19 cellular contexts compared by ENCODE assay signal in genomic region chr1:90705910-90706309, GRCh38. TPM values are rescaled to one million over a fixed set of nuclear protein-coding genes. Genes with fewer than 3 reads are reported as not detected.
DNase-seq lines count a peak whose midpoint lies in the region; ATAC-seq and TF ChIP-seq lines count a peak whose summit lies in the region.
"Had no signal": no experiment of that assay in that cellular context is flagged by ENCODE, and none has a peak within 500 bp of the region (broad histone marks: within the 10 kb centered on the region; RNA-seq: fewer than 3 reads in every experiment).

No MANE protein-coding gene starts in this region.

- H3K27me3 Mint-ChIP-seq in activated naive CD4-positive, alpha-beta T cell treated with anti-CD3 and anti-CD28 coated beads for 36 hours (ENCODE audit: low read depth) = peaks cover 76% of the 10 kb centered on the region
- H3K27me3 Mint-ChIP-seq in immature natural killer cell (ENCODE audit: low read depth in 3 of 3) = peaks cover 38 to 48% (median 42%) of the 10 kb centered on the region in 3 donors

- no peaks in the 10 kb centered on the region for H3K36me3 Mint-ChIP-seq in activated naive CD4-positive, alpha-beta T cell treated with anti-CD3 and anti-CD28 coated beads for 36 hours (ENCODE audit: low read depth)
- H3K36me3 Mint-ChIP-seq in immature natural killer cell = peaks cover 0 to 6% (median 0%) of the 10 kb centered on the region in 3 donors
- peaks cover 6% of the 10 kb centered on the region for H3K36me3 Mint-ChIP-seq in stimulated activated effector memory CD8-positive, alpha-beta T cell treated with anti-CD3 and anti-CD28 coated beads, Interleukin-12 subunit alpha, Interleukin-12 subunit beta, amount 100 ng/mL, for 72 hours
- H3K36me3 Mint-ChIP-seq: CD4-positive, CD25-positive, alpha-beta regulatory T cell had no signal

- no peak overlapping the region for H3K27ac Mint-ChIP-seq in activated naive CD4-positive, alpha-beta T cell treated with anti-CD3 and anti-CD28 coated beads for 36 hours
- H3K27ac Mint-ChIP-seq in immature natural killer cell = no peak overlapping the region
- no peak overlapping the region for H3K27ac Mint-ChIP-seq in stimulated activated effector memory CD8-positive, alpha-beta T cell treated with anti-CD3 and anti-CD28 coated beads, Interleukin-12 subunit alpha, Interleukin-12 subunit beta, amount 100 ng/mL, for 72 hours
- H3K27ac Mint-ChIP-seq: CD4-positive, CD25-positive, alpha-beta regulatory T cell had no signal

- peaks cover 33% of the 10 kb centered on the region for H3K27me3 ChIP-seq in WERI-Rb-1 (ENCODE audit: insufficient read depth, low read depth, severe bottlenecking)
- peaks cover 5 to 99% (median 93%) of the 10 kb centered on the region in 7 donors for H3K27me3 ChIP-seq in spleen (replicated peaks in 1 of 7)

- peak overlapping the region; percentile 68 for H3K4me3 ChIP-seq in WERI-Rb-1 (ENCODE audit: low read depth, low read length)
- H3K4me3 ChIP-seq in spleen = peak overlapping the region in 1 of 8 donors; percentile 37
- H3K4me3 ChIP-seq: MG63 had no signal

- peaks cover 6 to 20% (median 18%) of the 10 kb centered on the region in 6 donors for H3K4me1 ChIP-seq in spleen

- no peak overlapping the region for H3K27ac ChIP-seq in WERI-Rb-1
- no peak overlapping the region for H3K27ac ChIP-seq in spleen
- H3K27ac ChIP-seq: left ventricle myocardium inferior, stomach had no signal

- intact Hi-C loops in activated naive CD4-positive, alpha-beta T cell treated with anti-CD3 and anti-CD28 coated beads for 36 hours (cut with micrococcal nuclease) = loop anchor here (2.0 kb wide), 1 partner anchor 15 kb away; no protein-coding TSS in a partner anchor
- intact Hi-C loops in spleen (cut with DNase I; ENCODE audit: low total_unique reads) = no loop called here

- TF ChIP-seq CTCF in WERI-Rb-1 (IDR thresholded peaks at IDR 0.05; ENCODE audit: low read depth, low read length) (no peak), spleen (IDR thresholded peaks at IDR 0.05 in 8 of 11, conservative IDR thresholded peaks at IDR 0.05 in 3 of 11) (no peak)

- no peak for ATAC-seq in stimulated activated effector memory CD8-positive, alpha-beta T cell treated with anti-CD3 and anti-CD28 coated beads, Interleukin-12 subunit alpha, Interleukin-12 subunit beta, amount 100 ng/mL, for 72 hours
- ATAC-seq in GM21447 (IDR thresholded peaks at IDR 0.05; ENCODE audit: unreplicated experiment) = no peak

- no peaks in the 10 kb centered on the region for H3K9me3 ChIP-seq in WERI-Rb-1 (ENCODE audit: severe bottlenecking)
- no peaks in the 10 kb centered on the region for H3K9me3 ChIP-seq in spleen
- H3K9me3 ChIP-seq: left ventricle myocardium inferior, MG63 had no signal

- DNase-seq in activated naive CD4-positive, alpha-beta T cell treated with anti-CD3 and anti-CD28 coated beads for 36 hours = no peak
- no peak for DNase-seq in activated naive CD4-positive, alpha-beta T cell treated with anti-CD3 and anti-CD28 coated beads, Interleukin-2, amount 50 U/mL, for 16 hours
- DNase-seq in WERI-Rb-1 (no peak), immature natural killer cell (no peak), spleen (no peak), GM19238 (ENCODE audit: insufficient read length, low spot score) (no peak)
- no peak for DNase-seq in stimulated activated effector memory CD8-positive, alpha-beta T cell treated with anti-CD3 and anti-CD28 coated beads, Interleukin-12 subunit alpha, Interleukin-12 subunit beta, amount 100 ng/mL, for 72 hours (ENCODE audit: low spot score in 2 of 2)
- DNase-seq: activated effector memory CD4-positive, alpha-beta T cell treated with anti-CD3 and anti-CD28 coated beads, Interleukin-2, amount 50 U/mL, for 16 hours; CD4-positive, CD25-positive, alpha-beta regulatory T cell; foreskin fibroblast; left ventricle myocardium inferior; MG63; NCI-H1694; stomach had no signal

- H3K9me3 Mint-ChIP-seq in activated naive CD4-positive, alpha-beta T cell treated with anti-CD3 and anti-CD28 coated beads for 36 hours = no peaks in the 10 kb centered on the region
- peaks cover 0 to 22% (median 0%) of the 10 kb centered on the region in 6 donors for H3K9me3 Mint-ChIP-seq in immature natural killer cell
- no peaks in the 10 kb centered on the region for H3K9me3 Mint-ChIP-seq in stimulated activated effector memory CD8-positive, alpha-beta T cell treated with anti-CD3 and anti-CD28 coated beads, Interleukin-12 subunit alpha, Interleukin-12 subunit beta, amount 100 ng/mL, for 72 hours

- H3K36me3 ChIP-seq in WERI-Rb-1 = no peaks in the 10 kb centered on the region
- no peaks in the 10 kb centered on the region for H3K36me3 ChIP-seq in spleen
- H3K36me3 ChIP-seq: left ventricle myocardium inferior, MG63, stomach had no signal

- TF ChIP-seq POLR2A in spleen (IDR thresholded peaks at IDR 0.05) = no peak

- H3K4me3 Mint-ChIP-seq in activated naive CD4-positive, alpha-beta T cell treated with anti-CD3 and anti-CD28 coated beads for 36 hours = peak overlapping the region; percentile 56
- H3K4me3 Mint-ChIP-seq in immature natural killer cell = peak overlapping the region in 3 of 5 donors; percentile 11 to 19 (median 14)
- peak overlapping the region; percentile 18 for H3K4me3 Mint-ChIP-seq in stimulated activated effector memory CD8-positive, alpha-beta T cell treated with anti-CD3 and anti-CD28 coated beads, Interleukin-12 subunit alpha, Interleukin-12 subunit beta, amount 100 ng/mL, for 72 hours

- 8 to 17% (median 12%) methylated on average over 8 of the region's 8 CpGs for WGBS in spleen, 5 donors

- H3K4me1 Mint-ChIP-seq in activated naive CD4-positive, alpha-beta T cell treated with anti-CD3 and anti-CD28 coated beads for 36 hours (ENCODE audit: low read depth) = peaks cover 12% of the 10 kb centered on the region
- peaks cover 8 to 12% of the 10 kb centered on the region in 2 donors for H3K4me1 Mint-ChIP-seq in immature natural killer cell
- peaks cover 6% of the 10 kb centered on the region for H3K4me1 Mint-ChIP-seq in stimulated activated effector memory CD8-positive, alpha-beta T cell treated with anti-CD3 and anti-CD28 coated beads, Interleukin-12 subunit alpha, Interleukin-12 subunit beta, amount 100 ng/mL, for 72 hours

- CTCF ChIA-PET in activated naive CD4-positive, alpha-beta T cell treated with anti-CD3 and anti-CD28 coated beads for 36 hours (lab: Charles Lee) = interaction anchor here (0.6 to 2.0 kb wide), 5 partner anchors 15 to 273 kb away, joined by 3 to 11 read pairs (median 4); no protein-coding TSS in a partner anchor

RNA-seq across cellular contexts. Expression of gene BARHL2, which starts 11.2 kb away (rescaled TPM):
- total RNA-seq in activated naive CD4-positive, alpha-beta T cell treated with anti-CD3 and anti-CD28 coated beads for 36 hours = not detected
- polyA plus RNA-seq in immature natural killer cell (not detected), spleen (not detected)
- not detected for total RNA-seq in spleen
- total RNA-seq: activated CD8-positive, alpha-beta memory T cell treated with anti-CD3 and anti-CD28 coated beads for 36 hours; CD4-positive, CD25-positive, alpha-beta regulatory T cell; endothelial cell of umbilical vein; left ventricle myocardium inferior; renal cortical epithelial cell; stomach; ureter had no signal
- polyA plus RNA-seq: CD4-positive, CD25-positive, alpha-beta regulatory T cell; endothelial cell of umbilical vein; stomach had no signal
